ENCODE assay signal across 8 cellular contexts in the genomic region with DNA sequence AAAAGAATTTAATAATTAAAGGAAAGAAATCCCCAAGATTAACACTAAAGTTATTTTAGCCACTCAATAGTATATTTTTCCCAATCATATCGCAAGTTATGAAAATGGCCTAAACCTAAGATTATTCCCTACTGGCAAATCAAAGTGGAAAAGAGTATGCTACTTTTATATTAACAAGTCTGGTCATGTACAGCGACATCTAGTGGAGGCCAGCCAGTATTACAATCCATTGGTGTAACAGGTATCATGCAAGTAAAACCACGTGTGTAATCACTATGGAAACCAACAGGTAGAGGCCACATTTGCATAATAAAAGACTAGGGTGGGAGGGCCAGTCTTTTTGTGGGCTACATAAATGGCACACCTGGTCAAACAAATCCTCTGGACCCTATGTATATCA.
DNase-seq lines count a peak whose midpoint lies in the region; ATAC-seq and TF ChIP-seq lines count a peak whose summit lies in the region.

No MANE protein-coding gene starts in this region.

- H3K9me2 ChIP-seq in GM23338 (ENCODE audit: insufficient read depth) (peaks cover 3% of the 10 kb centered on the region), PC-9 (ENCODE audit: insufficient read depth) (no peaks in the 10 kb centered on the region)

- H3K36me3 ChIP-seq in GM23338 (ENCODE audit: insufficient read depth) (peaks cover 4% of the 10 kb centered on the region; the same call in 1 of the 2 replicates), PC-9 (ENCODE audit: low read depth) (no peaks in the 10 kb centered on the region)
- H3K36me3 ChIP-seq in CD8-positive, alpha-beta memory T cell (ENCODE audit: insufficient read depth, low read length) = no peaks in the 10 kb centered on the region

- H3K9me3 Mint-ChIP-seq in GM23338 = peaks cover 70% of the 10 kb centered on the region
- H3K9me3 Mint-ChIP-seq in CD8-positive, alpha-beta memory T cell = peaks cover 30 to 57% (median 41%) of the 10 kb centered on the region in 5 donors

- H3K27me3 Mint-ChIP-seq in GM23338 (ENCODE audit: insufficient read depth, low read depth, poor library complexity) = peaks cover 2% of the 10 kb centered on the region
- H3K27me3 Mint-ChIP-seq in CD8-positive, alpha-beta memory T cell = no peaks in the 10 kb centered on the region

- H3K4me1 Mint-ChIP-seq in GM23338 = no peaks in the 10 kb centered on the region
- no peaks in the 10 kb centered on the region for H3K4me1 Mint-ChIP-seq in CD8-positive, alpha-beta memory T cell

- DNase-seq in DMS153 (lab: John Stamatoyannopoulos, UW) (peak; percentile 1), GM23338 (ENCODE audit: low spot score) (peak; percentile 68), PC-9 (peak; percentile 25 to 44), fibroblast of pulmonary artery (ENCODE audit: low read depth) (peak; percentile 29), NCI-H2029 (lab: John Stamatoyannopoulos, UW) (no peak), SHP77 treated with DMSO at 0.1 percent for 48 hours (lab: John Stamatoyannopoulos, UW) (no peak)
- no peak for DNase-seq in CD8-positive, alpha-beta memory T cell

- ATAC-seq in GM23338 (no peak), HG03108 (IDR thresholded peaks at IDR 0.05; ENCODE audit: unreplicated experiment) (no peak)

- no peak overlapping the region for H3K27ac ChIP-seq in GM23338 (ENCODE audit: low read depth)
- no peak overlapping the region for H3K27ac ChIP-seq in PC-9
- no peak overlapping the region for H3K27ac ChIP-seq in CD8-positive, alpha-beta memory T cell (ENCODE audit: low read depth, low read length)

- H2AFZ ChIP-seq in GM23338 = no peak overlapping the region
- no peak overlapping the region for H2AFZ ChIP-seq in PC-9

- no TSS peak for BruUV-seq in PC-9 (replicated peaks; lab: Mats Ljungman, UMichigan)

- H3K79me2 ChIP-seq in GM23338 (replicated peaks; ENCODE audit: insufficient read depth) (no peaks in the 10 kb centered on the region), PC-9 (ENCODE audit: low read depth) (no peaks in the 10 kb centered on the region)

- H3K4me3 ChIP-seq in GM23338 (no peak overlapping the region), PC-9 (no peak overlapping the region), fibroblast of pulmonary artery (replicated peaks; ENCODE audit: low read depth, low read length) (no peak overlapping the region)
- no peak overlapping the region for H3K4me3 ChIP-seq in CD8-positive, alpha-beta memory T cell (ENCODE audit: low read length)

- H3K27me3 ChIP-seq in GM23338 (ENCODE audit: insufficient read depth) (no peaks in the 10 kb centered on the region), PC-9 (ENCODE audit: insufficient read depth, low read depth) (no peaks in the 10 kb centered on the region)
- no peaks in the 10 kb centered on the region for H3K27me3 ChIP-seq in CD8-positive, alpha-beta memory T cell (ENCODE audit: insufficient read depth, low read length, poor library complexity, severe bottlenecking)

- peak; percentile 68 to 91 for TF ChIP-seq CTCF in GM23338 (conservative IDR thresholded peaks at IDR 0.05; ENCODE audit: low read depth in 2 of 2)
- peak; percentile 96 for TF ChIP-seq CTCF in PC-9 (conservative IDR thresholded peaks at IDR 0.05)
- TF ChIP-seq CTCF in fibroblast of pulmonary artery (IDR thresholded peaks at IDR 0.05; ENCODE audit: low read length, missing control alignments) = peak; percentile 46

- no peaks in the 10 kb centered on the region for H4K20me1 ChIP-seq in GM23338 (replicated peaks; ENCODE audit: insufficient read depth)
- no peaks in the 10 kb centered on the region for H4K20me1 ChIP-seq in PC-9 (ENCODE audit: insufficient read depth)

- no peak overlapping the region for H3K27ac Mint-ChIP-seq in GM23338
- H3K27ac Mint-ChIP-seq in CD8-positive, alpha-beta memory T cell = no peak overlapping the region

- H3K36me3 Mint-ChIP-seq in GM23338 (ENCODE audit: low read depth) = peaks cover 62% of the 10 kb centered on the region
- H3K36me3 Mint-ChIP-seq in CD8-positive, alpha-beta memory T cell = no peaks in the 10 kb centered on the region

- H3K4me2 ChIP-seq in GM23338 (no peak overlapping the region), PC-9 (no peak overlapping the region)

- no peak overlapping the region for H3K4me3 Mint-ChIP-seq in GM23338
- H3K4me3 Mint-ChIP-seq in CD8-positive, alpha-beta memory T cell = no peak overlapping the region

- H3F3A ChIP-seq in GM23338 (replicated peaks; ENCODE audit: low read depth) = no peaks in the 10 kb centered on the region
- no peaks in the 10 kb centered on the region for H3F3A ChIP-seq in PC-9 (ENCODE audit: insufficient read depth, low read depth)

- intact Hi-C loops in PC-9 (cut with micrococcal nuclease; ENCODE audit: unreplicated experiment) = loop anchor here (10.0 kb wide), 1 partner anchor 1840 kb away; no protein-coding TSS in a partner anchor

- CTCF ChIA-PET in PC-9 (lab: Charles Lee) = no interaction called here
- CTCF ChIA-PET in CD8-positive, alpha-beta memory T cell (lab: Charles Lee) = no interaction called here

- H3K4me1 ChIP-seq in GM23338 (ENCODE audit: insufficient read depth) (no peaks in the 10 kb centered on the region), PC-9 (replicated peaks; ENCODE audit: insufficient read depth) (no peaks in the 10 kb centered on the region)
- H3K4me1 ChIP-seq in CD8-positive, alpha-beta memory T cell (ENCODE audit: insufficient read depth, low read length) = no peaks in the 10 kb centered on the region

- H3K9me3 ChIP-seq in PC-9 (ENCODE audit: insufficient read depth, low read depth) = no peaks in the 10 kb centered on the region
- no peaks in the 10 kb centered on the region for H3K9me3 ChIP-seq in CD8-positive, alpha-beta memory T cell (ENCODE audit: low read length)

- POLR2A ChIA-PET in PC-9 (lab: Charles Lee; ENCODE audit: unreplicated experiment) = no interaction called here
- POLR2A ChIA-PET in CD8-positive, alpha-beta memory T cell (lab: Charles Lee) = no interaction called here

TF ChIP-seq in GM23338, 12 proteins besides CTCF, POLR2A, EP300 and RAD21 (continues in another document):
- TF ChIP-seq POLR2AphosphoS5 (IDR thresholded peaks at IDR 0.05; ENCODE audit: low read depth) (no peak), EZH2phosphoT487 (IDR thresholded peaks at IDR 0.05; ENCODE audit: unreplicated experiment) (no peak)
- TF ChIP-seq, protein P1, sequence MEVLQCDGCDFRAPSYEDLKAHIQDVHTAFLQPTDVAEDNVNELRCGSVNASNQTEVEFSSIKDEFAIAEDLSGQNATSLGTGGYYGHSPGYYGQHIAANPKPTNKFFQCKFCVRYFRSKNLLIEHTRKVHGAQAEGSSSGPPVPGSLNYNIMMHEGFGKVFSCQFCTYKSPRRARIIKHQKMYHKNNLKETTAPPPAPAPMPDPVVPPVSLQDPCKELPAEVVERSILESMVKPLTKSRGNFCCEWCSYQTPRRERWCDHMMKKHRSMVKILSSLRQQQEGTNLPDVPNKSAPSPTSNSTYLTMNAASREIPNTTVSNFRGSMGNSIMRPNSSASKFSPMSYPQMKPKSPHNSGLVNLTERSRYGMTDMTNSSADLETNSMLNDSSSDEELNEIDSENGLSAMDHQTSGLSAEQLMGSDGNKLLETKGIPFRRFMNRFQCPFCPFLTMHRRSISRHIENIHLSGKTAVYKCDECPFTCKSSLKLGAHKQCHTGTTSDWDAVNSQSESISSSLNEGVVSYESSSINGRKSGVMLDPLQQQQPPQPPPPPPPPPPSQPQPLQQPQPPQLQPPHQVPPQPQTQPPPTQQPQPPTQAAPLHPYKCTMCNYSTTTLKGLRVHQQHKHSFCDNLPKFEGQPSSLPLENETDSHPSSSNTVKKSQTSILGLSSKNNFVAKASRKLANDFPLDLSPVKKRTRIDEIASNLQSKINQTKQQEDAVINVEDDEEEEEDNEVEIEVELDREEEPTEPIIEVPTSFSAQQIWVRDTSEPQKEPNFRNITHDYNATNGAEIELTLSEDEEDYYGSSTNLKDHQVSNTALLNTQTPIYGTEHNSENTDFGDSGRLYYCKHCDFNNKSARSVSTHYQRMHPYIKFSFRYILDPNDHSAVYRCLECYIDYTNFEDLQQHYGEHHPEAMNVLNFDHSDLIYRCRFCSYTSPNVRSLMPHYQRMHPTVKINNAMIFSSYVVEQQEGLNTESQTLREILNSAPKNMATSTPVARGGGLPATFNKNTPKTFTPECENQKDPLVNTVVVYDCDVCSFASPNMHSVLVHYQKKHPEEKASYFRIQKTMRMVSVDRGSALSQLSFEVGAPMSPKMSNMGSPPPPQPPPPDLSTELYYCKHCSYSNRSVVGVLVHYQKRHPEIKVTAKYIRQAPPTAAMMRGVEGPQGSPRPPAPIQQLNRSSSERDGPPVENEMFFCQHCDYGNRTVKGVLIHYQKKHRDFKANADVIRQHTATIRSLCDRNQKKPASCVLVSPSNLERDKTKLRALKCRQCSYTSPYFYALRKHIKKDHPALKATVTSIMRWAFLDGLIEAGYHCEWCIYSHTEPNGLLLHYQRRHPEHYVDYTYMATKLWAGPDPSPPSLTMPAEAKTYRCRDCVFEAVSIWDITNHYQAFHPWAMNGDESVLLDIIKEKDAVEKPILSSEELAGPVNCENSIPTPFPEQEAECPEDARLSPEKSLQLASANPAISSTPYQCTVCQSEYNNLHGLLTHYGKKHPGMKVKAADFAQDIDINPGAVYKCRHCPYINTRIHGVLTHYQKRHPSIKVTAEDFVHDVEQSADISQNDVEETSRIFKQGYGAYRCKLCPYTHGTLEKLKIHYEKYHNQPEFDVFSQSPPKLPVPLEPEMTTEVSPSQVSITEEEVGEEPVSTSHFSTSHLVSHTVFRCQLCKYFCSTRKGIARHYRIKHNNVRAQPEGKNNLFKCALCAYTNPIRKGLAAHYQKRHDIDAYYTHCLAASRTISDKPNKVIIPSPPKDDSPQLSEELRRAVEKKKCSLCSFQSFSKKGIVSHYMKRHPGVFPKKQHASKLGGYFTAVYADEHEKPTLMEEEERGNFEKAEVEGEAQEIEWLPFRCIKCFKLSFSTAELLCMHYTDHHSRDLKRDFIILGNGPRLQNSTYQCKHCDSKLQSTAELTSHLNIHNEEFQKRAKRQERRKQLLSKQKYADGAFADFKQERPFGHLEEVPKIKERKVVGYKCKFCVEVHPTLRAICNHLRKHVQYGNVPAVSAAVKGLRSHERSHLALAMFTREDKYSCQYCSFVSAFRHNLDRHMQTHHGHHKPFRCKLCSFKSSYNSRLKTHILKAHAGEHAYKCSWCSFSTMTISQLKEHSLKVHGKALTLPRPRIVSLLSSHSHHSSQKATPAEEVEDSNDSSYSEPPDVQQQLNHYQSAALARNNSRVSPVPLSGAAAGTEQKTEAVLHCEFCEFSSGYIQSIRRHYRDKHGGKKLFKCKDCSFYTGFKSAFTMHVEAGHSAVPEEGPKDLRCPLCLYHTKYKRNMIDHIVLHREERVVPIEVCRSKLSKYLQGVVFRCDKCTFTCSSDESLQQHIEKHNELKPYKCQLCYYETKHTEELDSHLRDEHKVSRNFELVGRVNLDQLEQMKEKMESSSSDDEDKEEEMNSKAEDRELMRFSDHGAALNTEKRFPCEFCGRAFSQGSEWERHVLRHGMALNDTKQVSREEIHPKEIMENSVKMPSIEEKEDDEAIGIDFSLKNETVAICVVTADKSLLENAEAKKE (CRISPR knock-in tag; IDR thresholded peaks at IDR 0.05) = no peak

Comparison
In these comparisons a context has a peak if more than half of its experiments do, and no peak if none do; other contexts are left out.
1. DNase-seq: peak in DMS153 (single experiment), GM23338 (single experiment), PC-9 (2 of 2) and fibroblast of pulmonary artery (single experiment); none in NCI-H2029 (single experiment), CD8-positive, alpha-beta memory T cell (0 of 5) and SHP77 treated with DMSO at 0.1 percent for 48 hours (single experiment).
2. CTCF ChIP-seq: peak in every context shown above with its lines; median percentile 96 in PC-9; 80 in GM23338; 46 in fibroblast of pulmonary artery.